In genomic region chr6:143268439-143268838, GRCh38 we compare ENCODE assay signal across 23 cellular contexts.
"Had no signal": no experiment of that assay in that cellular context is flagged by ENCODE, and none has a peak within 500 bp of the region (broad histone marks: within the 10 kb centered on the region; RNA-seq: fewer than 3 reads in every experiment).

No MANE protein-coding gene starts in this region.

- H3K36me3 ChIP-seq: esophagus muscularis mucosa, gastroesophageal sphincter, heart right ventricle, left lung, lower lobe of right lung had no signal

- H3K27ac ChIP-seq: esophagus muscularis mucosa, foreskin keratinocyte, gastroesophageal sphincter, heart right ventricle, left lung, lower lobe of right lung had no signal

- H3K4me1 ChIP-seq: left lung, lower lobe of right lung had no signal

- ATAC-seq: effector memory CD8-positive, alpha-beta T cell; foreskin keratinocyte; gastroesophageal sphincter; left lung; lower lobe of right lung; mucosa of descending colon had no signal

- H3K4me3 ChIP-seq: esophagus muscularis mucosa, gastroesophageal sphincter, heart right ventricle, left lung, lower lobe of right lung, mucosa of descending colon had no signal

- H3K27me3 ChIP-seq: esophagus muscularis mucosa, foreskin keratinocyte, gastroesophageal sphincter, heart right ventricle, left lung had no signal

- FAIRE-seq: colon, endometrium, frontal cortex, islet of Langerhans, keratinocyte had no signal

- H3K9me3 ChIP-seq: esophagus muscularis mucosa, gastroesophageal sphincter, heart right ventricle, left lung, lower lobe of right lung, mucosa of descending colon had no signal

- DNase-seq: cortex of kidney; effector CD8-positive, alpha-beta T cell; effector memory CD8-positive, alpha-beta T cell; endodermal cell; foreskin keratinocyte; glutamatergic neuron; head of caudate nucleus; heart right ventricle; hippocampal formation; left cardiac atrium; left lung; left ventricle myocardium superior; lower lobe of right lung; mesenchymal stem cell; mucosa of descending colon; naive B cell had no signal
